9 cellular contexts compared by ENCODE assay signal in the genomic region with DNA sequence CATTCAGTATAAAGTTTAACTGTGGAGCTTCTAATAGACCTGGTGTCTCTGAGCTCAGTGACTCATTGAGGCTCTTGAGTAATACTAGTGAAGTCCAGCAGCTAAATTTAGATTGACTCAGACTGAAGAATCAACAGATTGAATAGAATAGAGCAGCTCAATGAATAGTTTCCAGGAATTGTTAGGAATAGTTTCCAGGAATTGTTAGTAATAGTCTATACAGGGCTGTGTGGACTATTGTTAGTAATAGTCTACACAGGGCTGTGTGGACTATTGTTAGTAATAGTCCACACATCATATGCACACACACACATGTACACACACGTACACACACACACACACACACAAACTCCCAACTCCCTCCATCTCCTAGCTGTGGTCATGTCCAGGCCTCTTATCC. TPM values are rescaled to one million over a fixed set of nuclear protein-coding genes. Genes with fewer than 3 reads are reported as not detected.
DNase-seq lines count a peak whose midpoint lies in the region; ATAC-seq and TF ChIP-seq lines count a peak whose summit lies in the region.
"Had no signal": no experiment of that assay in that cellular context is flagged by ENCODE, and none has a peak within 500 bp of the region (broad histone marks: within the 10 kb centered on the region; RNA-seq: fewer than 3 reads in every experiment).

No MANE protein-coding gene starts in this region.

- no peaks in the 10 kb centered on the region for H3K79me2 ChIP-seq in HCT116 (ENCODE audit: insufficient read depth, low read length)

- no TSS peak for BruUV-seq in HCT116 (replicated peaks; lab: Mats Ljungman, UMichigan)

- TF ChIP-seq CTCF in HCT116 (IDR thresholded peaks at IDR 0.05 in 2 of 3, conservative IDR thresholded peaks at IDR 0.05 in 1 of 3; ENCODE audit: borderline replicate concordance in 1 of 3, insufficient read depth in 1 of 3, low read depth in 2 of 3, low read length in 2 of 3) (no peak), gastrocnemius medialis (IDR thresholded peaks at IDR 0.05 in 4 of 5, conservative IDR thresholded peaks at IDR 0.05 in 1 of 5) (no peak)

- TF ChIP-seq POLR2A in HCT116 (IDR thresholded peaks at IDR 0.05; ENCODE audit: borderline replicate concordance, extremely low read depth, insufficient read depth, insufficient read length), result no peak
- no peak for TF ChIP-seq POLR2A in gastrocnemius medialis (IDR thresholded peaks at IDR 0.05)

- CTCF ChIA-PET in HCT116 (lab: Charles Lee), result no interaction called here

- H3K4me3 ChIP-seq in HCT116 (replicated peaks in 1 of 2; ENCODE audit: low read depth in 1 of 2, low read length in 2 of 2), result no peak overlapping the region
- no peak overlapping the region for H3K4me3 ChIP-seq in gastrocnemius medialis

- H3K4me1 ChIP-seq in HCT116 (ENCODE audit: control insufficient read depth in 1 of 2, insufficient read depth in 2 of 2, low read length in 2 of 2) (peaks cover 0 to 11% of the 10 kb centered on the region in 2 experiments; a peak in 2 of 4 replicates), gastrocnemius medialis (peaks cover 6 to 9% of the 10 kb centered on the region in 2 donors)

- H3K27ac ChIP-seq in HCT116 (ENCODE audit: low read depth, low read length), result no peak overlapping the region
- peak overlapping the region in 3 of 4 donors; percentile 2 to 35 (median 29) for H3K27ac ChIP-seq in gastrocnemius medialis

- TF ChIP-seq RAD21 in HCT116 (IDR thresholded peaks at IDR 0.05; ENCODE audit: low read depth), result no peak

- H3K9me3 ChIP-seq in HCT116 (ENCODE audit: control insufficient read depth in 1 of 2, insufficient read depth in 1 of 2, low read depth in 1 of 2, low read length in 2 of 2) (no peaks in the 10 kb centered on the region), gastrocnemius medialis (no peaks in the 10 kb centered on the region)

- intact Hi-C loops in HCT116 (cut with micrococcal nuclease), result no loop called here
- intact Hi-C loops in gastrocnemius medialis (cut with DNase I; ENCODE audit: low total_unique reads), result loop anchor here (5.0 to 10.0 kb wide), 2 partner anchors 137 to 819 kb away; no protein-coding TSS in a partner anchor

- in situ Hi-C loops in gastrocnemius medialis (cut with MboI; ENCODE audit: low sequenced_read_pairs in 4 of 4), result loop anchor here in 1 of 4 donors (25.0 kb wide), 1 partner anchor 822 kb away; no protein-coding TSS in a partner anchor

- no peaks in the 10 kb centered on the region for H3K27me3 ChIP-seq in HCT116 (ENCODE audit: insufficient read depth, low read length)
- H3K27me3 ChIP-seq in gastrocnemius medialis, result no peaks in the 10 kb centered on the region

- DNase-seq in HCT116 (ENCODE audit: low read depth, low spot score) (no peak), foreskin melanocyte (peak; percentile 86), gastrocnemius medialis (no peak), medulla oblongata (ENCODE audit: extremely low spot score) (no peak), NCI-H187 treated with DMSO at 0.1 percent for 48 hours (lab: John Stamatoyannopoulos, UW) (no peak)
- no peak for DNase-seq in activated naive CD4-positive, alpha-beta T cell treated with Interleukin-2 at 50 U/mL for 16 hours
- DNase-seq: NCI-H69 had no signal

- H4K20me1 ChIP-seq in HCT116 (ENCODE audit: insufficient read depth), result no peaks in the 10 kb centered on the region

- RAD21 ChIA-PET in HCT116 (lab: Charles Lee; ENCODE audit: low non-redundant PET in 1 of 2, low total read pairs in 2 of 2, uncharacterized antibody in 2 of 2, unreplicated experiment in 2 of 2), result no interaction called here

- POLR2A ChIA-PET in HCT116 (lab: Charles Lee), result interaction anchor here (0.7 kb wide), 1 partner anchor 50 kb away, joined by 3 read pairs; the partner anchor contains the start of genes AIMP1 and TBCK

- H3K4me2 ChIP-seq in HCT116 (ENCODE audit: low read length), result peak overlapping the region; percentile 5; the same call in 1 of the 2 replicates

- no peak overlapping the region for H3K9ac ChIP-seq in HCT116 (ENCODE audit: low read length)

- H3K36me3 ChIP-seq in HCT116 (ENCODE audit: control insufficient read depth in 1 of 2, insufficient read depth in 2 of 2, low read length in 2 of 2), result no peaks in the 10 kb centered on the region
- H3K36me3 ChIP-seq in gastrocnemius medialis, result no peaks in the 10 kb centered on the region

- peak; percentile 54; the same call in 1 of the 2 replicates for ATAC-seq in HCT116
- peak; percentile 95 for ATAC-seq in SK-N-SH treated with all-trans-retinoic acid at 6 μM for 48 hours
- ATAC-seq in gastrocnemius medialis, result peak; percentile 100
- no peak for ATAC-seq in GM18873 (IDR thresholded peaks at IDR 0.05; ENCODE audit: low FRiP score, unreplicated experiment)

- no peak overlapping the region for H2AFZ ChIP-seq in HCT116 (ENCODE audit: low read depth, low read length, poor library complexity, severe bottlenecking)

- no peaks in the 10 kb centered on the region for H3K9me2 ChIP-seq in HCT116 (ENCODE audit: insufficient read depth)

TF ChIP-seq in HCT116, 20 proteins besides CTCF, POLR2A, EP300 and RAD21:
- TF ChIP-seq EZH2 (IDR thresholded peaks at IDR 0.05) (no peak), CEBPB (IDR thresholded peaks at IDR 0.05; ENCODE audit: low read depth) (peak; percentile 68), JUND (IDR thresholded peaks at IDR 0.05) (peak; percentile 25; the same call in 1 of the 2 replicates), ZBTB33 (IDR thresholded peaks at IDR 0.05; ENCODE audit: extremely low read depth, insufficient replicate concordance, low read length) (no peak), SRF (IDR thresholded peaks at IDR 0.05; ENCODE audit: low read depth) (no peak), YY1 (IDR thresholded peaks at IDR 0.05; ENCODE audit: extremely low read depth, insufficient replicate concordance, low read depth, low read length) (no peak), TCF7L2 (IDR thresholded peaks at IDR 0.05; ENCODE audit: borderline replicate concordance, extremely low read depth, insufficient read depth, insufficient read length) (no peak), EZH2phosphoT487 (IDR thresholded peaks at IDR 0.05; ENCODE audit: borderline replicate concordance) (no peak)

TF ChIP-seq in SK-N-SH treated with all-trans-retinoic acid at 6 μM for 48 hours, 23 proteins besides CTCF, POLR2A, EP300 and RAD21:
- TF ChIP-seq SNAI2 (CRISPR knock-in tag; IDR thresholded peaks at IDR 0.05), result no peak

RNA-seq across cellular contexts. Expression of gene GIMD1, which starts 3.0 kb away (rescaled TPM):
- not detected for total RNA-seq in HCT116 (2021; ENCODE audit: unreplicated experiment)
- not detected in 2 replicates for polyA plus RNA-seq in HCT116 (2012)
- total RNA-seq in gastrocnemius medialis, result not detected

RNA-seq across cellular contexts. Expression of gene AIMP1, which starts 49.3 kb away (rescaled TPM):
- total RNA-seq in HCT116 (2021; ENCODE audit: unreplicated experiment), result 67.4 TPM
- polyA plus RNA-seq in HCT116 (2012), result 19.3 and 26.5 TPM in 2 replicates
- 10 to 100 TPM; 23.2 to 30.0 (median 27.4) TPM for total RNA-seq in gastrocnemius medialis

RNA-seq across cellular contexts. Expression of gene TBCK, which starts 49.6 kb away (rescaled TPM):
- total RNA-seq in HCT116 (2021; ENCODE audit: unreplicated experiment), result 22.3 TPM
- polyA plus RNA-seq in HCT116 (2012), result 4.2 and 6.3 TPM in 2 replicates
- total RNA-seq in gastrocnemius medialis, result 10 to 100 TPM in 2 of 4 donors, 1 to 10 TPM in 2; 8.1 to 17.7 (median 12.2) TPM
